14 cellular contexts compared by ENCODE assay signal in the genomic region with DNA sequence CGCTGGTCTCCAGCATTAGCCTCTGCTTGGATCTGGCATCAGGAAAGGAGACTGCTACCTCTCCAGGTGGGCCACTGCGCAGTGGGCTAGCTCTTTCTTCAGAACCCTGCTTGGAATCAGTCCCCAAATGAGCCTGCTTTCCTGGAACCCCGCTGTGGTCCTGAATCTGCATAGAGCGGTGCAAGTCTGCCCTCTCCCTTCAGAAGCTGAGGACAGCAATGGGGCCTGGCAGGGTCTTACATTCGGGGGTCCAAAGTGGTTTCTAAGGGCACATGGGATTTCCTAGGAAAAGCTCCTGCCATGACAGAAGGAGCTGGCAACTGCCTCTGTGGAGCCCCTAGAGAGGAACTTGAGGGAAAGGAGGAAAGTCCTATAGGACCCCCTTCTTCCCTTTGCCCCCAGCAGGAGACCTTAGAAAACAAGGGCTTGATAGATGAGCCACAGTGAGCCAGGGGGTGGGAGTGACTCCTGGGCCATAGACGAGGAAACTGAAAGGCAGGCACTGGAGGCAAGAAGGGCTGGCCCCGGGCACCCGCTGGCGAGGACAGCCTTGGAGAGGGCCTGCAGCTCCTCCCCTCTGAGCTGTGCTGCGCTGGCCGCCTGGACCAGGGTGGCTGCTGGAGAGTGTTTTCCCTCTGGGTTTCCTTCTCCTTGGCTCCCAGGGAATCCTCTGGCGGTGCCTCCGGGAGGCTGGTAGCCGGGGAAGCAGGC. TPM values are rescaled to one million over a fixed set of nuclear protein-coding genes. Genes with fewer than 3 reads are reported as not detected.
DNase-seq lines count a peak whose midpoint lies in the region; ATAC-seq, FAIRE-seq and TF ChIP-seq lines count a peak whose summit lies in the region.
"Had no signal": no experiment of that assay in that cellular context is flagged by ENCODE, and none has a peak within 500 bp of the region (broad histone marks: within the 10 kb centered on the region; RNA-seq: fewer than 3 reads in every experiment).

No MANE protein-coding gene starts in this region.

- no peak for DNase-seq in CD4-positive, alpha-beta T cell
- peak; percentile 64 for DNase-seq in H9
- no peak for DNase-seq in H1 (ENCODE audit: low read depth in 1 of 2, low spot score in 2 of 2)
- DNase-seq in KG1 (lab: John Stamatoyannopoulos, UW) = no peak
- no peak for DNase-seq in stimulated activated CD4-positive, alpha-beta T cell treated with anti-CD3 and anti-CD28 coated beads, Interleukin-1b, Interleukin-23, amount 100 ng/mL, for 48 hours
- DNase-seq: foreskin fibroblast, HCEC 1CT, NCI-H524 treated with DMSO at 0.1 percent for 48 hours, SIG-M5 had no signal

- H4K20me1 ChIP-seq in H9 (ENCODE audit: control insufficient read depth, insufficient read depth, insufficient read length) (no peaks in the 10 kb centered on the region), H1 (replicated peaks in 1 of 2; ENCODE audit: control insufficient read depth in 1 of 2, insufficient read depth in 2 of 2, low read length in 2 of 2) (peaks cover 3 to 7% of the 10 kb centered on the region in 2 experiments)

- H3K4ac ChIP-seq in H9 (ENCODE audit: low read depth, low read length) = no peak overlapping the region
- no peak overlapping the region for H3K4ac ChIP-seq in H1 (replicated peaks; ENCODE audit: insufficient read length, low read depth, low read length)

- TF ChIP-seq CTCF in CD4-positive, alpha-beta T cell (IDR thresholded peaks at IDR 0.05) = no peak
- TF ChIP-seq CTCF in H9 (conservative IDR thresholded peaks at IDR 0.05) (peak; percentile 54), H1 (IDR thresholded peaks at IDR 0.05; ENCODE audit: control extremely low read depth in 1 of 3, insufficient read depth in 1 of 3, low read depth in 1 of 3, low read length in 3 of 3) (peak; percentile 45 to 61 (median 57)), nephron (IDR thresholded peaks at IDR 0.05; ENCODE audit: unreplicated experiment in 3 of 3) (peak in 2 of 3 experiments; percentile 7 to 17)

- H2AK5ac ChIP-seq in H9 (ENCODE audit: insufficient read length, low read length) = no peak overlapping the region
- no peak overlapping the region for H2AK5ac ChIP-seq in H1 (ENCODE audit: low read depth, low read length)

- H4K5ac ChIP-seq in H9 (ENCODE audit: insufficient read length, low read depth, low read length) (no peak overlapping the region), H1 (ENCODE audit: insufficient read length, low read depth, low read length) (no peak overlapping the region)

- H2BK12ac ChIP-seq in H9 (ENCODE audit: insufficient read length, low read depth, low read length) = no peak overlapping the region
- H2BK12ac ChIP-seq in H1 (ENCODE audit: low read depth, low read length) = 0 out of 2 replicates have a peak overlapping the region, but pooled peaks have one; percentile 39

- H3K18ac ChIP-seq in H9 (ENCODE audit: insufficient read length, low read depth, low read length) (no peak overlapping the region), H1 (ENCODE audit: extremely low read depth, low read length) (no peak overlapping the region)

- ATAC-seq in CD4-positive, alpha-beta T cell (ENCODE audit: poor library complexity) = no peak
- ATAC-seq in HG02798 (IDR thresholded peaks at IDR 0.05; ENCODE audit: poor library complexity, unreplicated experiment) (no peak), HG03025 (IDR thresholded peaks at IDR 0.05; ENCODE audit: low FRiP score, unreplicated experiment) (no peak)

- CTCF ChIA-PET in CD4-positive, alpha-beta T cell (lab: Charles Lee) = no interaction called here
- CTCF ChIA-PET in H1 (lab: Charles Lee; ENCODE audit: partially characterized antibody) = interaction anchor here (0.6 to 4.1 kb wide), 30 partner anchors 8 to 469 kb away, joined by 3 to 21 read pairs (median 4); no protein-coding TSS in a partner anchor

- H3K4me3 ChIP-seq in H1 (ENCODE audit: extremely low read depth in 1 of 4, insufficient read depth in 2 of 4, low read depth in 3 of 4, low read length in 4 of 4) = peak overlapping the region; percentile 43 to 80 (median 48); a peak in 7 of 8 replicates

- intact Hi-C loops in CD4-positive, alpha-beta T cell (cut with DNase I, micrococcal nuclease) = no loop called here

- no peak overlapping the region for H3T11ph ChIP-seq in H9 (ENCODE audit: low read length)

- H3K79me2 ChIP-seq in H9 (ENCODE audit: insufficient read depth, low read length) (no peaks in the 10 kb centered on the region), H1 (ENCODE audit: control insufficient read depth in 1 of 2, insufficient read depth in 2 of 2, low read length in 2 of 2) (no peaks in the 10 kb centered on the region)

- no peaks in the 10 kb centered on the region for H3K9me3 Mint-ChIP-seq in CD4-positive, alpha-beta T cell
- H3K9me3 Mint-ChIP-seq in H9 (peaks cover 4 to 6% of the 10 kb centered on the region in 2 experiments), nephron (peaks cover 2% of the 10 kb centered on the region)
- H3K9me3 Mint-ChIP-seq: activated T-helper 2 cell treated with anti-CD3 and anti-CD28 coated beads, Interferon-gamma antibody, Interleukin-2, Interleukin-4, amounts not matched to agents 10 μg/mL and 5 μg/mL and 100 μg/mL, durations not matched to agents 14 hours and 24 hours and 36 hours had no signal

- peaks cover 73% of the 10 kb centered on the region for H3K27me3 ChIP-seq in CD4-positive, alpha-beta T cell (ENCODE audit: control insufficient read depth, insufficient read depth, low read length)
- H3K27me3 ChIP-seq in H9 (ENCODE audit: insufficient read depth, low read length) (peaks cover 48% of the 10 kb centered on the region), H1 (replicated peaks in 1 of 4; ENCODE audit: control insufficient read depth in 3 of 4, extremely low read depth in 1 of 4, insufficient read depth in 3 of 4, low read length in 3 of 4) (peaks cover 35 to 66% (median 57%) of the 10 kb centered on the region in 4 experiments)

- H2AFZ ChIP-seq in H9 (ENCODE audit: low read length) (no peak overlapping the region), H1 (ENCODE audit: low read length) (0 out of 2 replicates have a peak overlapping the region, but pooled peaks have one; percentile 11)

- H3K27ac ChIP-seq in CD4-positive, alpha-beta T cell (ENCODE audit: low read depth, low read length) = no peak overlapping the region
- H3K27ac ChIP-seq in H9 (ENCODE audit: insufficient read length, low read depth, low read length) (no peak overlapping the region), H1 (ENCODE audit: low read depth, low read length) (no peak overlapping the region)

- H3K36me3 ChIP-seq in H1 (ENCODE audit: control insufficient read depth in 2 of 4, insufficient read depth in 4 of 4, low read length in 3 of 4) = no peaks in the 10 kb centered on the region

- no peak overlapping the region for H3K9ac ChIP-seq in H9 (ENCODE audit: extremely low read depth, insufficient read length, low read length)
- no peak overlapping the region for H3K9ac ChIP-seq in H1 (replicated peaks in 1 of 4; ENCODE audit: extremely low read depth in 1 of 4, low read depth in 3 of 4, low read length in 3 of 4)

- H2BK5ac ChIP-seq in H9 (ENCODE audit: insufficient read length, low read length) = no peak overlapping the region
- no peak overlapping the region for H2BK5ac ChIP-seq in H1 (ENCODE audit: low read depth, low read length)

- H4K91ac ChIP-seq in H9 (ENCODE audit: insufficient read length, low read depth, low read length) (no peak overlapping the region), H1 (replicated peaks; ENCODE audit: insufficient read length, low read length) (no peak overlapping the region)

- H3K23ac ChIP-seq in H9 (ENCODE audit: insufficient read length, low read depth, low read length) (no peak overlapping the region), H1 (ENCODE audit: insufficient read length) (no peak overlapping the region)

- H4K8ac ChIP-seq in H9 (replicated peaks; ENCODE audit: insufficient read length, low read depth, low read length) (no peak overlapping the region), H1 (ENCODE audit: extremely low read depth, insufficient read depth, low read length) (no peak overlapping the region; the same call in 1 of the 2 replicates)

- TF ChIP-seq EP300 in H1 (IDR thresholded peaks at IDR 0.05; ENCODE audit: borderline replicate concordance in 1 of 2, low read depth in 2 of 2, low read length in 2 of 2) = no peak

- peak overlapping the region; percentile 77 for H3K4me2 ChIP-seq in H9 (ENCODE audit: insufficient read depth, insufficient read length, low read length)
- peak overlapping the region; percentile 79 to 92 for H3K4me2 ChIP-seq in H1 (ENCODE audit: insufficient read depth in 1 of 2, low read depth in 2 of 2, low read length in 2 of 2)

- H3K27me3 Mint-ChIP-seq in CD4-positive, alpha-beta T cell = peaks cover 75% of the 10 kb centered on the region
- H3K27me3 Mint-ChIP-seq in H9 (ENCODE audit: low read depth) = peaks cover 93% of the 10 kb centered on the region
- peaks cover 93% of the 10 kb centered on the region for H3K27me3 Mint-ChIP-seq in nephron (ENCODE audit: low read depth)

- H3K79me1 ChIP-seq in H9 (ENCODE audit: insufficient read depth, low read depth, low read length, poor library complexity, severe bottlenecking) (no peaks in the 10 kb centered on the region), H1 (ENCODE audit: low read depth, low read length) (no peaks in the 10 kb centered on the region)

- peak; percentile 72 to 82 for TF ChIP-seq RAD21 in H1 (IDR thresholded peaks at IDR 0.05 in 1 of 2, conservative IDR thresholded peaks at IDR 0.05 in 1 of 2; ENCODE audit: low read depth in 2 of 2, low read length in 2 of 2)

- WGBS in H9 (ENCODE audit: extremely low coverage, insufficient read length, low lambda C conversion rate) = no CpG with 5 or more reads among the region's 14 CpGs
- WGBS in H1 (ENCODE audit: extremely low coverage in 1 of 2, insufficient coverage in 1 of 2, insufficient read length in 1 of 2, insufficient replicate concordance in 2 of 2, low coverage in 1 of 2, low lambda C conversion rate in 2 of 2, missing lambda C conversion rate in 1 of 2), 2 experiments = 6% methylated on average over 14 of the region's 14 CpGs; no CpG with 5 or more reads in 1 of the 2 experiments

- H2BK15ac ChIP-seq in H9 (ENCODE audit: low read depth, low read length) (no peak overlapping the region), H1 (ENCODE audit: low read length) (no peak overlapping the region)

- H3K4me1 Mint-ChIP-seq in CD4-positive, alpha-beta T cell (ENCODE audit: low read depth) = peaks cover 20% of the 10 kb centered on the region
- H3K4me1 Mint-ChIP-seq in H9 (peaks cover 14 to 23% of the 10 kb centered on the region in 2 experiments), nephron (peaks cover 14% of the 10 kb centered on the region)

- H2BK20ac ChIP-seq in H9 (ENCODE audit: low read depth, low read length, poor library complexity, severe bottlenecking) (no peak overlapping the region), H1 (ENCODE audit: low read length) (no peak overlapping the region)

- peak overlapping the region; percentile 38 for H3K4me3 Mint-ChIP-seq in CD4-positive, alpha-beta T cell
- H3K4me3 Mint-ChIP-seq in H9 = peak overlapping the region; percentile 55 to 84
- H3K4me3 Mint-ChIP-seq in nephron = peak overlapping the region; percentile 49 to 71 (median 69)

- POLR2A ChIA-PET in CD4-positive, alpha-beta T cell (lab: Charles Lee) = no interaction called here
- POLR2A ChIA-PET in H1 (lab: Charles Lee; ENCODE audit: partially characterized antibody) = interaction anchor here (1.1 kb wide), 1 partner anchor 14 kb away, joined by 3 read pairs; no protein-coding TSS in a partner anchor

- H3K4me1 ChIP-seq in H9 (ENCODE audit: insufficient read depth, low read length) (no peaks in the 10 kb centered on the region), H1 (replicated peaks in 1 of 4; ENCODE audit: control insufficient read depth in 3 of 4, insufficient read depth in 4 of 4, low read length in 3 of 4) (peaks cover 5 to 32% (median 6%) of the 10 kb centered on the region in 4 experiments; a peak in 6 of 7 replicates)

- no peaks in the 10 kb centered on the region for H3K9me3 ChIP-seq in CD4-positive, alpha-beta T cell (ENCODE audit: control insufficient read depth, low read length)
- H3K9me3 ChIP-seq in H9 (ENCODE audit: control insufficient read depth, low read depth, low read length) (no peaks in the 10 kb centered on the region), H1 (ENCODE audit: insufficient read depth in 2 of 2, low read depth in 1 of 2, low read length in 1 of 2) (no peaks in the 10 kb centered on the region; a peak in 1 of 4 replicates)

- H3K56ac ChIP-seq in H9 (ENCODE audit: insufficient read length, low read depth, low read length) (no peak overlapping the region), H1 (replicated peaks; ENCODE audit: insufficient read length, low read depth, low read length) (no peak overlapping the region)

- H3K14ac ChIP-seq in H9 (ENCODE audit: insufficient read depth, low read length) = no peak overlapping the region; the same call in 1 of the 2 replicates
- H3K14ac ChIP-seq in H1 (ENCODE audit: insufficient read length) = no peak overlapping the region

- TF ChIP-seq POLR2A in H1 (IDR thresholded peaks at IDR 0.05; ENCODE audit: control extremely low read depth in 1 of 2, low read depth in 2 of 2, low read length in 2 of 2) = no peak

- FAIRE-seq in H1 (lab: Jason Lieb, UNC) = no peak

- H2BK120ac ChIP-seq in H9 (ENCODE audit: low read depth, low read length, poor library complexity, severe bottlenecking) = no peak overlapping the region
- H2BK120ac ChIP-seq in H1 (replicated peaks; ENCODE audit: low read depth, low read length) = no peak overlapping the region

- H3K23me2 ChIP-seq in H9 (ENCODE audit: insufficient read length, low read depth, low read length, poor library complexity, severe bottlenecking) = peaks cover 26% of the 10 kb centered on the region
- H3K23me2 ChIP-seq in H1 (ENCODE audit: low read depth, low read length) = peaks cover 30% of the 10 kb centered on the region

- H3K36me3 Mint-ChIP-seq in CD4-positive, alpha-beta T cell (ENCODE audit: low read depth) = no peaks in the 10 kb centered on the region
- peaks cover 0 to 1% (median 0%) of the 10 kb centered on the region in 3 experiments; a peak in 1 of 7 replicates for H3K36me3 Mint-ChIP-seq in H9 (ENCODE audit: insufficient read depth in 1 of 3, low read depth in 3 of 3)
- H3K36me3 Mint-ChIP-seq in nephron (ENCODE audit: low read depth) = no peaks in the 10 kb centered on the region

- H3K27ac Mint-ChIP-seq in CD4-positive, alpha-beta T cell = no peak overlapping the region
- H3K27ac Mint-ChIP-seq in H9 (no peak overlapping the region), nephron (no peak overlapping the region)
- H3K27ac Mint-ChIP-seq: activated T-helper 2 cell treated with anti-CD3 and anti-CD28 coated beads, Interferon-gamma antibody, Interleukin-2, Interleukin-4, amounts not matched to agents 10 μg/mL and 5 μg/mL and 100 μg/mL, durations not matched to agents 14 hours and 24 hours and 36 hours had no signal

RNA-seq across cellular contexts. Expression of gene VSTM2B, which starts 1.4 kb away (rescaled TPM):
- not detected for total RNA-seq in CD4-positive, alpha-beta T cell
- 0.29 and 0.31 TPM in 2 replicates for total RNA-seq in H9 (2021)
- 1.2 and 1.5 TPM in 2 replicates for total RNA-seq in H1 (2021; fragmentation: NEBNext Ultra II Directional; extraction: Animal tissue kit (Norgen Biotek cat#: 25700))
- polyA plus RNA-seq in H1 (2011; rRNA removed) = 0.82 and 1.6 TPM in 2 replicates
- polyA plus RNA-seq in H1 (2011; cell fraction: cytosol; rRNA removed) = 1.6 TPM
- 0.84 TPM for polyA plus RNA-seq in H1 (2011; cell fraction: nucleus; rRNA removed)
- polyA plus RNA-seq in H1 (2012, experiment 1 of 2) = 0.23 to 0.97 TPM (median 0.69 TPM) in 4 replicates
- polyA plus RNA-seq in H1 (2012, experiment 2 of 2) = 0.34 TPM
- 0.67 TPM for polyA plus RNA-seq in H1 (2013, experiment 1 of 2)
- 0.55 TPM for polyA plus RNA-seq in H1 (2013, experiment 2 of 2)
- not detected in 2 replicates for polyA minus RNA-seq in H1 (2011; rRNA and poly(A)+ RNA removed)
- polyA minus RNA-seq in H1 (2011; cell fraction: cytosol; rRNA and poly(A)+ RNA removed) = 1.0 TPM
- 0.80 TPM for polyA minus RNA-seq in H1 (2011; cell fraction: nucleus; rRNA and poly(A)+ RNA removed)
- total RNA-seq: activated T-helper 2 cell treated with anti-CD3 and anti-CD28 coated beads, Interferon-gamma antibody, Interleukin-2, Interleukin-4, amounts not matched to agents 10 μg/mL and 5 μg/mL and 100 μg/mL, durations not matched to agents 14 hours and 24 hours and 36 hours; ureter had no signal
